In the genomic region with DNA sequence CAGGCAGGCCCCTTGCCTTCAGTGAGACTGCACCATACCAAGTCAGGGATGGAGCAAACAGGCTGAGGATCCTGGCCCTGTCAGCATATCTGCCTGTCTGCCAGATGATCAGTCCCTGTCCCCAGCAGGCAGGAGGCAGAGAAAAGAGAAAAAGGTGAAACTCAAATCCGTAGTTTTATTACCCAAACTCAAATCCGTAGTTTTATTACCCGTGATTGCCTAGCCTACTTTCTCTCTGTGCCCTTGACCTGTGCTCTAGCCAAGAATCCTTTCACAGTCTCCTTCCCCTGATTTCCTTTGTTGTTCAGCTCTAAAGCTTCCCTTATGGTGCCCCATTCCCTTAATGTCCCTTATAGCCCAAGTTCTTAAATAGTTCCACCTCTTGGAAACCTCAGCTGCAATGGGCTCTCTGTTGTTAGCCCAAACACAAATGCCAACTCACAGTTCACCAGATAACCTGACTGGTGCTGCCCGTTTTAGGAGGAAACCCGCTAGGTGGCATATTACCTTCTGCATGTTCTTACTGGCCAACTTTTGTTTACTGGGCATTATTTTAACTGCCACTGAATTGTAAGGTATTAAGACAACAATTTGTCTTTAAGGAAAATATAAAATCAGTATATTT, we compare ENCODE assay signal across 33 cellular contexts.
DNase-seq lines count a peak whose midpoint lies in the region; ATAC-seq, FAIRE-seq and TF ChIP-seq lines count a peak whose summit lies in the region.
"Had no signal": no experiment of that assay in that cellular context is flagged by ENCODE, and none has a peak within 500 bp of the region (broad histone marks: within the 10 kb centered on the region; RNA-seq: fewer than 3 reads in every experiment).

No MANE protein-coding gene starts in this region.

- H2AFZ ChIP-seq in HepG2 (ENCODE audit: low read length) = no peak overlapping the region

- no peaks in the 10 kb centered on the region for H3K79me2 ChIP-seq in HepG2 (ENCODE audit: insufficient read depth, low read length)

- no peaks in the 10 kb centered on the region for H3K9me3 Mint-ChIP-seq in WTC11
- H3K9me3 Mint-ChIP-seq: activated naive CD4-positive, alpha-beta T cell treated with anti-CD3 and anti-CD28 coated beads, Interleukin-2, amount 50 U/mL, for 72 hours; activated T-helper 2 cell treated with anti-CD3 and anti-CD28 coated beads, Interferon-gamma antibody, Interleukin-2, Interleukin-4, amounts not matched to agents 10 μg/mL and 5 μg/mL and 100 μg/mL, durations not matched to agents 14 hours and 24 hours and 36 hours; memory B cell; naive B cell; stimulated activated naive CD8-positive, alpha-beta T cell treated with anti-CD3 and anti-CD28 coated beads, Interleukin-15, amount 100 ng/mL, for 72 hours had no signal

- peaks cover 8% of the 10 kb centered on the region; the same call in 1 of the 2 replicates for H3K4me1 ChIP-seq in HEK293 (ENCODE audit: control insufficient read depth, insufficient read depth, low read length)
- H3K4me1 ChIP-seq in HepG2 (ENCODE audit: insufficient read depth, low read length) = peaks cover 86% of the 10 kb centered on the region
- H3K4me1 ChIP-seq in rectal smooth muscle tissue (ENCODE audit: control insufficient read depth, insufficient read depth, low read length) = peaks cover 9% of the 10 kb centered on the region
- H3K4me1 ChIP-seq: foreskin keratinocyte had no signal

- POLR2A ChIA-PET in HEK293 (lab: Yijun Ruan, JAX) (no interaction called here), WTC11 (lab: Charles Lee) (interaction anchor here (1.7 kb wide), 1 partner anchor 126 kb away, joined by 5 read pairs; a partner anchor contains a TSS), HepG2 (lab: Yijun Ruan, JAX) (interaction anchor here (1.0 to 7.4 kb wide), 5 partner anchors 25 to 126 kb away, joined by 3 to 86 read pairs (median 25); a partner anchor contains a TSS)

- TF ChIP-seq EP300 in HepG2 (IDR thresholded peaks at IDR 0.05; ENCODE audit: low read depth in 2 of 2, low read length in 2 of 2) = no peak
- no peak for TF ChIP-seq EP300 in HepG2 (CRISPR knock-in tag; IDR thresholded peaks at IDR 0.05; ENCODE audit: borderline replicate concordance)

- no TSS peak for BruUV-seq in HepG2 (replicated peaks; lab: Mats Ljungman, UMichigan)

- no peak overlapping the region for H3K4me2 ChIP-seq in HepG2 (ENCODE audit: low read depth, low read length)
- H3K4me2 ChIP-seq: smooth muscle cell had no signal

- no peak for TF ChIP-seq CTCF in HEK293 (tag by site-specific recombination; IDR thresholded peaks at IDR 0.05)
- no peak for TF ChIP-seq CTCF in WTC11 (IDR thresholded peaks at IDR 0.05)
- 0 out of 2 replicates have a peak, but pooled peaks have one; percentile 2 for TF ChIP-seq CTCF in HepG2 (CRISPR knock-in tag; IDR thresholded peaks at IDR 0.05)

- H3K27ac Mint-ChIP-seq in WTC11 = peak overlapping the region; percentile 60
- H3K27ac Mint-ChIP-seq: activated CD8-positive, alpha-beta T cell treated with anti-CD3 and anti-CD28 coated beads, Interleukin-2, amount 10 ng/mL, durations not matched to agents 7 days and 5 days; activated naive CD4-positive, alpha-beta T cell treated with anti-CD3 and anti-CD28 coated beads, Interleukin-2, amount 50 U/mL, for 72 hours; activated T-helper 2 cell treated with anti-CD3 and anti-CD28 coated beads, Interferon-gamma antibody, Interleukin-2, Interleukin-4, amounts not matched to agents 10 μg/mL and 5 μg/mL and 100 μg/mL, durations not matched to agents 14 hours and 24 hours and 36 hours; B cell; memory B cell; stimulated activated naive CD8-positive, alpha-beta T cell treated with anti-CD3 and anti-CD28 coated beads, Interleukin-15, amount 100 ng/mL, for 72 hours had no signal

- H3K9ac ChIP-seq in HepG2 (ENCODE audit: insufficient read depth, low read depth, low read length) (no peak overlapping the region), rectal smooth muscle tissue (ENCODE audit: low read length) (no peak overlapping the region)

- ATAC-seq in WTC11 = no peak
- no peak for ATAC-seq in HepG2
- no peak for ATAC-seq in HG02798 (IDR thresholded peaks at IDR 0.05; ENCODE audit: poor library complexity, unreplicated experiment)
- ATAC-seq: activated CD8-positive, alpha-beta T cell treated with anti-CD3 and anti-CD28 coated beads, Interleukin-2, amount 10 ng/mL, durations not matched to agents 7 days and 5 days; activated naive CD4-positive, alpha-beta T cell treated with anti-CD3 and anti-CD28 coated beads, Interleukin-2, amount 50 U/mL, for 72 hours; foreskin keratinocyte; heart right ventricle; stimulated activated naive CD8-positive, alpha-beta T cell treated with anti-CD3 and anti-CD28 coated beads, Interleukin-15, amount 100 ng/mL, for 72 hours had no signal

- TF ChIP-seq RAD21 in HepG2 (CRISPR knock-in tag; IDR thresholded peaks at IDR 0.05) = no peak

- in situ Hi-C loops in HepG2 (cut with HindIII; ENCODE audit: extremely low pct_ligation_motif_present, low pct_unique_long_range_greater_than_20kb) = no loop called here

- TF ChIP-seq POLR2A in HepG2 (IDR thresholded peaks at IDR 0.05; ENCODE audit: insufficient read depth in 1 of 2, low read depth in 2 of 2, low read length in 2 of 2) = no peak

- H3K9me3 ChIP-seq in HEK293 (ENCODE audit: control insufficient read depth, insufficient read depth, low read depth, low read length) (no peaks in the 10 kb centered on the region), HepG2 (ENCODE audit: low read length) (no peaks in the 10 kb centered on the region)
- H3K9me3 ChIP-seq: esophagus muscularis mucosa, heart right ventricle had no signal

- no peaks in the 10 kb centered on the region for H3K27me3 Mint-ChIP-seq in WTC11 (ENCODE audit: low read depth)
- H3K27me3 Mint-ChIP-seq: B cell; memory B cell; naive B cell; stimulated activated naive CD8-positive, alpha-beta T cell treated with anti-CD3 and anti-CD28 coated beads, Interleukin-15, amount 100 ng/mL, for 72 hours had no signal

- DNase-seq in WTC11 (ENCODE audit: low spot score) (no peak), HepG2 (ENCODE audit: low spot score) (no peak), NCI-H2081 (lab: John Stamatoyannopoulos, UW) (no peak), DMS79 treated with DMSO at 0.1 percent for 48 hours (lab: John Stamatoyannopoulos, UW) (no peak), NCI-H1105 (lab: John Stamatoyannopoulos, UW) (no peak)
- DNase-seq: activated CD4-positive, CD25-positive, alpha-beta regulatory T cell treated with anti-CD3 and anti-CD28 coated beads, Interleukin-2, amount 50 U/mL, for 72 hours; activated CD8-positive, alpha-beta T cell treated with anti-CD3 and anti-CD28 coated beads, Interleukin-2, amount 10 ng/mL, durations not matched to agents 7 days and 5 days; cortex of kidney; DMS53; foreskin keratinocyte; HCEC 1CT; heart right ventricle; Kasumi-1; naive B cell; NCI-H1694 treated with DMSO at 0.1 percent for 48 hours; NCI-H2171 treated with DMSO at 0.1 percent for 48 hours; NCI-H526; OCI-M1; stimulated activated CD4-positive, alpha-beta T cell treated with anti-CD3 and anti-CD28 coated beads, Interleukin-1b, Interleukin-23, amount 100 ng/mL, for 48 hours; stimulated activated CD8-positive, alpha-beta memory T cell treated with anti-CD3 and anti-CD28 coated beads, Interleukin-4, amount 100 ng/mL, for 48 hours; stimulated activated naive CD8-positive, alpha-beta T cell treated with anti-CD3 and anti-CD28 coated beads, Interleukin-15, amount 100 ng/mL, for 72 hours; trophoblast cell had no signal

- no peak for FAIRE-seq in HepG2 (lab: Jason Lieb, UNC)
- FAIRE-seq: TTC549 had no signal

- H3K36me3 ChIP-seq in HEK293 (ENCODE audit: control insufficient read depth in 2 of 2, insufficient read depth in 1 of 2, low read length in 2 of 2) = peaks cover 0 to 4% of the 10 kb centered on the region in 2 experiments; a peak in 2 of 3 replicates
- H3K36me3 ChIP-seq in HepG2 (replicated peaks in 1 of 2; ENCODE audit: control insufficient read depth in 1 of 2, insufficient read depth in 2 of 2, low read length in 2 of 2) = no peaks in the 10 kb centered on the region; a peak in 2 of 5 replicates
- H3K36me3 ChIP-seq in rectal smooth muscle tissue (ENCODE audit: control insufficient read depth, insufficient read depth, low read length) = no peaks in the 10 kb centered on the region

- peaks cover 66% of the 10 kb centered on the region for H3K4me1 Mint-ChIP-seq in WTC11
- H3K4me1 Mint-ChIP-seq: B cell; memory B cell; naive B cell; stimulated activated naive CD8-positive, alpha-beta T cell treated with anti-CD3 and anti-CD28 coated beads, Interleukin-15, amount 100 ng/mL, for 72 hours had no signal

- H3K4me3 ChIP-seq in HEK293 (ENCODE audit: low read depth, low read length) (no peak overlapping the region), HepG2 (replicated peaks in 1 of 3; ENCODE audit: insufficient read depth in 1 of 3, low read depth in 2 of 3, low read length in 3 of 3) (no peak overlapping the region), rectal smooth muscle tissue (ENCODE audit: low read length) (no peak overlapping the region)
- H3K4me3 ChIP-seq: esophagus muscularis mucosa, heart right ventricle, SK-N-MC, smooth muscle cell had no signal

- no peak overlapping the region for H3K4me3 Mint-ChIP-seq in WTC11
- H3K4me3 Mint-ChIP-seq: activated CD8-positive, alpha-beta T cell treated with anti-CD3 and anti-CD28 coated beads, Interleukin-2, amount 10 ng/mL, durations not matched to agents 7 days and 5 days; B cell; memory B cell; naive B cell; stimulated activated naive CD8-positive, alpha-beta T cell treated with anti-CD3 and anti-CD28 coated beads, Interleukin-15, amount 100 ng/mL, for 72 hours had no signal

- CTCF ChIA-PET in HEK293 (lab: Yijun Ruan, JAX) = interaction anchor here (1.5 to 1.7 kb wide), 2 partner anchors 145 to 150 kb away, joined by 3 to 4 read pairs; no protein-coding TSS in a partner anchor
- CTCF ChIA-PET in WTC11 (lab: Charles Lee) = interaction anchor here (1.5 to 3.0 kb wide), 3 partner anchors 21 to 145 kb away, joined by 4 to 15 read pairs (median 6); no protein-coding TSS in a partner anchor
- CTCF ChIA-PET in HepG2 (lab: Yijun Ruan, JAX; ENCODE audit: low intra/inter-chr PET ratio, low total read pairs) = no interaction called here

- H3K27me3 ChIP-seq in HepG2 (ENCODE audit: control insufficient read depth in 1 of 2, insufficient read depth in 2 of 2, low read length in 2 of 2) (no peaks in the 10 kb centered on the region), rectal smooth muscle tissue (ENCODE audit: control insufficient read depth, insufficient read depth, low read length) (no peaks in the 10 kb centered on the region)
- H3K27me3 ChIP-seq: esophagus muscularis mucosa, foreskin keratinocyte, heart right ventricle had no signal

- intact Hi-C loops in HepG2 (cut with micrococcal nuclease; ENCODE audit: unreplicated experiment) = loop anchor here (5.0 kb wide), 2 partner anchors 42 to 77 kb away; no protein-coding TSS in a partner anchor

- H4K20me1 ChIP-seq in HepG2 (ENCODE audit: insufficient read depth, low read length) = no peaks in the 10 kb centered on the region

- H3K36me3 Mint-ChIP-seq in WTC11 = no peaks in the 10 kb centered on the region
- H3K36me3 Mint-ChIP-seq: activated naive CD4-positive, alpha-beta T cell treated with anti-CD3 and anti-CD28 coated beads, Interleukin-2, amount 50 U/mL, for 72 hours had no signal

- H3K27ac ChIP-seq in HEK293 (ENCODE audit: extremely low read depth, low read depth, low read length) (no peak overlapping the region), HepG2 (ENCODE audit: extremely low read length, insufficient read depth, low read length) (no peak overlapping the region), rectal smooth muscle tissue (ENCODE audit: low read depth, low read length) (peak overlapping the region; percentile 40)
- H3K27ac ChIP-seq: esophagus muscularis mucosa, foreskin keratinocyte, heart right ventricle, SK-N-MC had no signal

- 92% methylated on average over 5 of the region's 5 CpGs for WGBS in HepG2 (ENCODE audit: low lambda C conversion rate)
